13 cellular contexts compared by ENCODE assay signal in the genomic region with DNA sequence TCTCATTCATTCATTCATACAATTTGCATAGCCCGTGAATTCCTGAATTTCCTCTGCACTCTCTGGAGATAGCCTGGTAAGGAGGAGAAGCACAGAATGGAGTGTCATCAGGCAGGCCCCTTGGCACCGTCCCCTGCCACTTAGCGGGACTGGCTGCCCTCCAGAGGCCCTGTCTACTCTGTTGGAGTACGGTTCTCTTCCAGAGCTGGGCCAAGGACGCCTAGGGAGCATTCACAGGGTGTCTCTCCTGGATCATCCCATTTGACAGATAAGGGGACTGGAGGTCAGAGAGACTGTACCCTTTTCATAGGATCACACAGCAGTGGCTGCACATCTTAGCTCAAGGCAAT. TPM values are rescaled to one million over a fixed set of nuclear protein-coding genes. Genes with fewer than 3 reads are reported as not detected.
DNase-seq lines count a peak whose midpoint lies in the region; ATAC-seq, FAIRE-seq and TF ChIP-seq lines count a peak whose summit lies in the region.
"Had no signal": no experiment of that assay in that cellular context is flagged by ENCODE, and none has a peak within 500 bp of the region (broad histone marks: within the 10 kb centered on the region; RNA-seq: fewer than 3 reads in every experiment).

No MANE protein-coding gene starts in this region.

- H3K9me3 ChIP-seq in adrenal gland (replicated peaks in 1 of 3) = no peaks in the 10 kb centered on the region
- H3K9me3 ChIP-seq in HepG2 (ENCODE audit: low read length) = no peaks in the 10 kb centered on the region
- no peaks in the 10 kb centered on the region for H3K9me3 ChIP-seq in thyroid gland

- POLR2A ChIA-PET in activated CD4-positive, alpha-beta memory T cell treated with anti-CD3 and anti-CD28 coated beads, Interleukin-2, amount 10 ng/mL, durations not matched to agents 7 days and 5 days (lab: Charles Lee) = interaction anchor here (1.3 to 12.0 kb wide), 5 partner anchors 23 to 62 kb away, joined by 3 to 94 read pairs (median 3); a partner anchor contains a TSS
- POLR2A ChIA-PET in activated CD4-positive, alpha-beta memory T cell treated with anti-CD3 and anti-CD28 coated beads for 36 hours (lab: Charles Lee) = no interaction called here
- POLR2A ChIA-PET in HepG2 (lab: Yijun Ruan, JAX) = no interaction called here

- H3K27me3 Mint-ChIP-seq in activated CD4-positive, alpha-beta memory T cell treated with anti-CD3 and anti-CD28 coated beads, Interleukin-2, amount 10 ng/mL, durations not matched to agents 7 days and 5 days = no peaks in the 10 kb centered on the region
- no peaks in the 10 kb centered on the region for H3K27me3 Mint-ChIP-seq in activated CD4-positive, alpha-beta memory T cell treated with anti-CD3 and anti-CD28 coated beads for 36 hours
- H3K27me3 Mint-ChIP-seq: brain; naive thymus-derived CD4-positive, alpha-beta T cell had no signal

- H3K36me3 Mint-ChIP-seq in activated CD4-positive, alpha-beta memory T cell treated with anti-CD3 and anti-CD28 coated beads, Interleukin-2, amount 10 ng/mL, durations not matched to agents 7 days and 5 days (ENCODE audit: low read depth) = peaks cover 74% of the 10 kb centered on the region
- H3K36me3 Mint-ChIP-seq in activated CD4-positive, alpha-beta memory T cell treated with anti-CD3 and anti-CD28 coated beads for 36 hours = peaks cover 38% of the 10 kb centered on the region

- H3K4me2 ChIP-seq in HepG2 (ENCODE audit: low read depth, low read length) = no peak overlapping the region

- H3K27ac Mint-ChIP-seq in activated CD4-positive, alpha-beta memory T cell treated with anti-CD3 and anti-CD28 coated beads, Interleukin-2, amount 10 ng/mL, durations not matched to agents 7 days and 5 days = peak overlapping the region; percentile 88
- no peak overlapping the region for H3K27ac Mint-ChIP-seq in activated CD4-positive, alpha-beta memory T cell treated with anti-CD3 and anti-CD28 coated beads for 36 hours

- peaks cover 19% of the 10 kb centered on the region for H4K20me1 ChIP-seq in HepG2 (ENCODE audit: insufficient read depth, low read length)

- ATAC-seq in HepG2 (no peak), GM21360 (IDR thresholded peaks at IDR 0.05; ENCODE audit: unreplicated experiment) (no peak)
- ATAC-seq: naive thymus-derived CD4-positive, alpha-beta T cell; stimulated activated naive CD8-positive, alpha-beta T cell treated with anti-CD3 and anti-CD28 coated beads, Interleukin-15, Interleukin-2, amounts not matched to agents 100 U/mL and 50 U/mL, for 24 hours had no signal

- H3K4me1 ChIP-seq in adrenal gland (replicated peaks in 1 of 2) (peaks cover 37 to 66% of the 10 kb centered on the region in 2 donors), HepG2 (ENCODE audit: insufficient read depth, low read length) (peaks cover 5% of the 10 kb centered on the region), thyroid gland (peaks cover 53 to 57% of the 10 kb centered on the region in 2 donors)

- TF ChIP-seq EP300 in HepG2 (IDR thresholded peaks at IDR 0.05; ENCODE audit: low read depth in 2 of 2, low read length in 2 of 2) (no peak), HepG2 (CRISPR knock-in tag; IDR thresholded peaks at IDR 0.05; ENCODE audit: borderline replicate concordance) (no peak)

- H3K4me1 Mint-ChIP-seq in activated CD4-positive, alpha-beta memory T cell treated with anti-CD3 and anti-CD28 coated beads, Interleukin-2, amount 10 ng/mL, durations not matched to agents 7 days and 5 days = peaks cover 60% of the 10 kb centered on the region
- H3K4me1 Mint-ChIP-seq in activated CD4-positive, alpha-beta memory T cell treated with anti-CD3 and anti-CD28 coated beads for 36 hours (ENCODE audit: low read depth) = peaks cover 36% of the 10 kb centered on the region

- WGBS in adrenal gland, 4 donors = 18 to 37% (median 32%) methylated on average over 4 to 5 of the region's 5 CpGs
- 90% methylated on average over 4 of the region's 5 CpGs for WGBS in HepG2 (ENCODE audit: low lambda C conversion rate)
- WGBS in thyroid gland, 2 donors = 31 to 42% methylated on average over 2 to 5 of the region's 5 CpGs

- H3K36me3 ChIP-seq in adrenal gland (replicated peaks in 1 of 2) (peaks cover 0 to 47% of the 10 kb centered on the region in 2 donors), HepG2 (replicated peaks in 1 of 2; ENCODE audit: control insufficient read depth in 1 of 2, insufficient read depth in 2 of 2, low read length in 2 of 2) (peaks cover 49 to 83% of the 10 kb centered on the region in 2 experiments), thyroid gland (peaks cover 41 to 45% of the 10 kb centered on the region in 2 donors)

- CTCF ChIA-PET in activated CD4-positive, alpha-beta memory T cell treated with anti-CD3 and anti-CD28 coated beads, Interleukin-2, amount 10 ng/mL, durations not matched to agents 7 days and 5 days (lab: Charles Lee) = interaction anchor here (1.6 kb wide), 1 partner anchor 72 kb away, joined by 7 read pairs; no protein-coding TSS in a partner anchor
- CTCF ChIA-PET in activated CD4-positive, alpha-beta memory T cell treated with anti-CD3 and anti-CD28 coated beads for 36 hours (lab: Charles Lee) = interaction anchor here (0.5 kb wide), 1 partner anchor 406 kb away, joined by 3 read pairs; no protein-coding TSS in a partner anchor
- CTCF ChIA-PET in HepG2 (lab: Yijun Ruan, JAX; ENCODE audit: low intra/inter-chr PET ratio, low total read pairs) = no interaction called here

- H3K9ac ChIP-seq in HepG2 (ENCODE audit: insufficient read depth, low read depth, low read length) = no peak overlapping the region

- FAIRE-seq in HepG2 (lab: Jason Lieb, UNC) = no peak
- FAIRE-seq: G401.6 had no signal

- H3K27ac ChIP-seq in adrenal gland (peak overlapping the region; percentile 70 to 88 (median 81)), HepG2 (ENCODE audit: extremely low read length, insufficient read depth, low read length) (no peak overlapping the region), thyroid gland (peak overlapping the region in 2 of 3 donors; percentile 81 to 88)

- H3K4me3 ChIP-seq in adrenal gland = no peak overlapping the region
- no peak overlapping the region for H3K4me3 ChIP-seq in HepG2 (replicated peaks in 1 of 3; ENCODE audit: insufficient read depth in 1 of 3, low read depth in 2 of 3, low read length in 3 of 3)
- H3K4me3 ChIP-seq in thyroid gland (replicated peaks in 1 of 3) = no peak overlapping the region

- BruUV-seq in HepG2 (replicated peaks; lab: Mats Ljungman, UMichigan) = no TSS peak

- H3K27me3 ChIP-seq in adrenal gland (no peaks in the 10 kb centered on the region), HepG2 (ENCODE audit: control insufficient read depth in 1 of 2, insufficient read depth in 2 of 2, low read length in 2 of 2) (no peaks in the 10 kb centered on the region), thyroid gland (no peaks in the 10 kb centered on the region)

- TF ChIP-seq CTCF in adrenal gland (IDR thresholded peaks at IDR 0.05) (peak in 1 of 6 experiments; percentile 2), HepG2 (CRISPR knock-in tag; IDR thresholded peaks at IDR 0.05) (no peak), thyroid gland (IDR thresholded peaks at IDR 0.05) (no peak)

- TF ChIP-seq RAD21 in HepG2 (CRISPR knock-in tag; IDR thresholded peaks at IDR 0.05) = no peak

- intact Hi-C loops in activated CD4-positive, alpha-beta memory T cell treated with anti-CD3 and anti-CD28 coated beads for 36 hours (cut with micrococcal nuclease) = loop anchor here (10.0 kb wide), 1 partner anchor 49 kb away; a partner anchor contains a TSS
- intact Hi-C loops in adrenal gland (cut with DNase I) (loop anchor here in 1 of 2 donors (5.0 kb wide), 1 partner anchor 47 kb away; no protein-coding TSS in a partner anchor), HepG2 (cut with micrococcal nuclease; ENCODE audit: unreplicated experiment) (loop anchor here (10.0 kb wide), 1 partner anchor 49 kb away; a partner anchor contains a TSS), thyroid gland (cut with DNase I) (loop anchor here (5.0 kb wide), 1 partner anchor 42 kb away; no protein-coding TSS in a partner anchor)

- no peak overlapping the region for H3K4me3 Mint-ChIP-seq in activated CD4-positive, alpha-beta memory T cell treated with anti-CD3 and anti-CD28 coated beads, Interleukin-2, amount 10 ng/mL, durations not matched to agents 7 days and 5 days
- no peak overlapping the region for H3K4me3 Mint-ChIP-seq in activated CD4-positive, alpha-beta memory T cell treated with anti-CD3 and anti-CD28 coated beads for 36 hours
- H3K4me3 Mint-ChIP-seq: brain; naive thymus-derived CD4-positive, alpha-beta T cell had no signal

- TF ChIP-seq POLR2A in adrenal gland (IDR thresholded peaks at IDR 0.05) = no peak
- TF ChIP-seq POLR2A in HepG2 (IDR thresholded peaks at IDR 0.05; ENCODE audit: insufficient read depth in 1 of 2, low read depth in 2 of 2, low read length in 2 of 2) = no peak
- no peak for TF ChIP-seq POLR2A in thyroid gland (IDR thresholded peaks at IDR 0.05)

- no peak for DNase-seq in activated CD4-positive, alpha-beta memory T cell treated with anti-CD3 and anti-CD28 coated beads, Interleukin-2, amount 10 ng/mL, durations not matched to agents 7 days and 5 days
- DNase-seq in activated CD4-positive, alpha-beta memory T cell treated with anti-CD3 and anti-CD28 coated beads for 36 hours = no peak
- DNase-seq in adrenal gland = peak; percentile 86 to 96 (median 90)
- DNase-seq in HepG2 (ENCODE audit: low spot score) = no peak
- DNase-seq in thyroid gland = peak; percentile 61 to 68
- no peak for DNase-seq in NCI-H187 (lab: John Stamatoyannopoulos, UW)
- DNase-seq in HuH-7 (ENCODE audit: low spot score) = no peak
- DNase-seq: naive thymus-derived CD4-positive, alpha-beta T cell; NCI-H1436; stimulated activated naive CD8-positive, alpha-beta T cell treated with anti-CD3 and anti-CD28 coated beads, Interleukin-15, Interleukin-2, amounts not matched to agents 100 U/mL and 50 U/mL, for 24 hours had no signal

- H2AFZ ChIP-seq in HepG2 (ENCODE audit: low read length) = no peak overlapping the region

- peaks cover 8% of the 10 kb centered on the region for H3K9me3 Mint-ChIP-seq in activated CD4-positive, alpha-beta memory T cell treated with anti-CD3 and anti-CD28 coated beads, Interleukin-2, amount 10 ng/mL, durations not matched to agents 7 days and 5 days
- peaks cover 3% of the 10 kb centered on the region for H3K9me3 Mint-ChIP-seq in activated CD4-positive, alpha-beta memory T cell treated with anti-CD3 and anti-CD28 coated beads for 36 hours
- H3K9me3 Mint-ChIP-seq: brain had no signal

- H3K79me2 ChIP-seq in HepG2 (ENCODE audit: insufficient read depth, low read length) = peaks cover 11% of the 10 kb centered on the region

- in situ Hi-C loops in HepG2 (cut with HindIII; ENCODE audit: extremely low pct_ligation_motif_present, low pct_unique_long_range_greater_than_20kb) = no loop called here

RNA-seq across cellular contexts. Expression of a gene that starts 48.0 kb away (rescaled TPM):
- total RNA-seq in activated CD4-positive, alpha-beta memory T cell treated with anti-CD3 and anti-CD28 coated beads, Interleukin-2, amount 10 ng/mL, durations not matched to agents 7 days and 5 days = not detected
- not detected for total RNA-seq in activated CD4-positive, alpha-beta memory T cell treated with anti-CD3 and anti-CD28 coated beads for 36 hours
- total RNA-seq in adrenal gland (100 to 1,000 TPM in 2 of 8 donors, 10 to 100 TPM in 6; 10.0 to 117 (median 47.5) TPM), HepG2 (2016; rRNA removed; fragmentation: Illumina TruSeq; extraction: Trizol) (not detected in 2 replicates), thyroid gland (10 to 100 TPM in 1 of 4 donors, 1 to 10 TPM in 3; 1.2 to 10.6 (median 4.4) TPM)
- polyA plus RNA-seq in adrenal gland (1,000 to 10,000 TPM in 1 of 3 donors, 100 to 1,000 TPM in 1, 10 to 100 TPM in 1; 10.4 to 1,399 (median 244) TPM), HepG2 (2011; rRNA removed) (not detected in 2 replicates)
- total RNA-seq in HepG2 (2016; cell fraction: cytosol; rRNA removed; fragmentation: Illumina TruSeq; extraction: Trizol; ENCODE audit: low read depth) = not detected in 2 replicates
- total RNA-seq in HepG2 (2016; cell fraction: insoluble cytoplasmic fraction; rRNA removed; fragmentation: Illumina TruSeq; extraction: Trizol) = not detected in 2 replicates
- total RNA-seq in HepG2 (2016; cell fraction: membrane; rRNA removed; fragmentation: Illumina TruSeq; extraction: Trizol) = not detected in 2 replicates
- total RNA-seq in HepG2 (2016; cell fraction: nucleus; rRNA removed; fragmentation: Illumina TruSeq; extraction: Trizol) = not detected in 2 replicates
- polyA plus RNA-seq in HepG2 (2011; cell fraction: cytosol; rRNA removed) = not detected in 2 replicates
- polyA plus RNA-seq in HepG2 (2011; cell fraction: nucleus; rRNA removed) = 0.10 TPM in 1 of 2 replicates, not detected in the other
- polyA plus RNA-seq in HepG2 (2012) = not detected in 2 replicates
- polyA plus RNA-seq in HepG2 (2016; cell fraction: cytosol; fragmentation: Illumina TruSeq; extraction: Trizol; ENCODE audit: low read depth) = not detected in 2 replicates
- polyA plus RNA-seq in HepG2 (2016; cell fraction: insoluble cytoplasmic fraction; fragmentation: Illumina TruSeq; extraction: Trizol; ENCODE audit: low read depth) = not detected in 2 replicates
- polyA plus RNA-seq in HepG2 (2016; cell fraction: membrane; fragmentation: Illumina TruSeq; extraction: Trizol; ENCODE audit: low read depth) = not detected in 2 replicates
- not detected in 2 replicates for polyA plus RNA-seq in HepG2 (2016; cell fraction: nucleus; fragmentation: Illumina TruSeq; extraction: Trizol; ENCODE audit: insufficient read depth, low read depth)
- polyA minus RNA-seq in HepG2 (2011; rRNA and poly(A)+ RNA removed; ENCODE audit: low replicate concordance) = not detected in 2 replicates
- not detected in 2 replicates for polyA minus RNA-seq in HepG2 (2011; cell fraction: cytosol; rRNA and poly(A)+ RNA removed)
- not detected in 2 replicates for polyA minus RNA-seq in HepG2 (2011; cell fraction: nucleus; rRNA and poly(A)+ RNA removed)
- total RNA-seq: naive thymus-derived CD4-positive, alpha-beta T cell had no signal
- polyA plus RNA-seq: naive thymus-derived CD4-positive, alpha-beta T cell had no signal

RNA-seq across cellular contexts. Expression of a gene that starts 51.0 kb away (rescaled TPM):
- 10 to 100 TPM; 55.0 to 56.7 TPM for total RNA-seq in activated CD4-positive, alpha-beta memory T cell treated with anti-CD3 and anti-CD28 coated beads, Interleukin-2, amount 10 ng/mL, durations not matched to agents 7 days and 5 days
- 10 to 100 TPM; 44.3 to 49.9 TPM for total RNA-seq in activated CD4-positive, alpha-beta memory T cell treated with anti-CD3 and anti-CD28 coated beads for 36 hours
- total RNA-seq in adrenal gland = 10 to 100 TPM; 33.2 to 77.0 (median 65.9) TPM
- 100 to 1,000 TPM in 2 of 3 donors, 10 to 100 TPM in 1; 72.0 to 145 (median 122) TPM for polyA plus RNA-seq in adrenal gland
- total RNA-seq in HepG2 (2016; rRNA removed; fragmentation: Illumina TruSeq; extraction: Trizol) = 49.5 and 55.2 TPM in 2 replicates
- total RNA-seq in HepG2 (2016; cell fraction: cytosol; rRNA removed; fragmentation: Illumina TruSeq; extraction: Trizol; ENCODE audit: low read depth) = 28.7 and 32.4 TPM in 2 replicates
- 52.2 and 56.9 TPM in 2 replicates for total RNA-seq in HepG2 (2016; cell fraction: insoluble cytoplasmic fraction; rRNA removed; fragmentation: Illumina TruSeq; extraction: Trizol)
- 27.1 and 29.7 TPM in 2 replicates for total RNA-seq in HepG2 (2016; cell fraction: membrane; rRNA removed; fragmentation: Illumina TruSeq; extraction: Trizol)
- 28.6 and 32.0 TPM in 2 replicates for total RNA-seq in HepG2 (2016; cell fraction: nucleus; rRNA removed; fragmentation: Illumina TruSeq; extraction: Trizol)
- 28.9 and 30.1 TPM in 2 replicates for polyA plus RNA-seq in HepG2 (2011; rRNA removed)
- polyA plus RNA-seq in HepG2 (2011; cell fraction: cytosol; rRNA removed) = 32.7 and 35.6 TPM in 2 replicates
- polyA plus RNA-seq in HepG2 (2011; cell fraction: nucleus; rRNA removed) = 40.0 and 40.6 TPM in 2 replicates
- 26.3 and 31.7 TPM in 2 replicates for polyA plus RNA-seq in HepG2 (2012)
- 14.7 and 15.4 TPM in 2 replicates for polyA plus RNA-seq in HepG2 (2016; cell fraction: cytosol; fragmentation: Illumina TruSeq; extraction: Trizol; ENCODE audit: low read depth)
- polyA plus RNA-seq in HepG2 (2016; cell fraction: insoluble cytoplasmic fraction; fragmentation: Illumina TruSeq; extraction: Trizol; ENCODE audit: low read depth) = 73.4 and 79.9 TPM in 2 replicates
- polyA plus RNA-seq in HepG2 (2016; cell fraction: membrane; fragmentation: Illumina TruSeq; extraction: Trizol; ENCODE audit: low read depth) = 18.7 and 18.8 TPM in 2 replicates
- 55.2 TPM in 2 replicates for polyA plus RNA-seq in HepG2 (2016; cell fraction: nucleus; fragmentation: Illumina TruSeq; extraction: Trizol; ENCODE audit: insufficient read depth, low read depth)
- 53.2 and 59.2 TPM in 2 replicates for polyA minus RNA-seq in HepG2 (2011; rRNA and poly(A)+ RNA removed; ENCODE audit: low replicate concordance)
- polyA minus RNA-seq in HepG2 (2011; cell fraction: cytosol; rRNA and poly(A)+ RNA removed) = 9.3 and 12.2 TPM in 2 replicates
- 41.3 and 55.9 TPM in 2 replicates for polyA minus RNA-seq in HepG2 (2011; cell fraction: nucleus; rRNA and poly(A)+ RNA removed)
- 10 to 100 TPM; 43.2 to 60.6 (median 51.8) TPM for total RNA-seq in thyroid gland

RNA-seq across cellular contexts. Expression of a gene that starts 53.9 kb away (rescaled TPM):
- 100 to 1,000 TPM; 254 to 267 TPM for total RNA-seq in activated CD4-positive, alpha-beta memory T cell treated with anti-CD3 and anti-CD28 coated beads, Interleukin-2, amount 10 ng/mL, durations not matched to agents 7 days and 5 days
- 100 to 1,000 TPM; 114 to 117 TPM for total RNA-seq in activated CD4-positive, alpha-beta memory T cell treated with anti-CD3 and anti-CD28 coated beads for 36 hours
- total RNA-seq in adrenal gland (10 to 100 TPM; 17.5 to 47.1 (median 29.0) TPM), HepG2 (2016; rRNA removed; fragmentation: Illumina TruSeq; extraction: Trizol) (6.0 and 9.7 TPM in 2 replicates), thyroid gland (10 to 100 TPM; 19.4 to 38.6 (median 27.5) TPM)
- polyA plus RNA-seq in adrenal gland (100 to 1,000 TPM in 1 of 3 donors, 10 to 100 TPM in 2; 20.8 to 154 (median 71.6) TPM), HepG2 (2011; rRNA removed) (12.4 and 15.8 TPM in 2 replicates)
- 1.8 and 2.7 TPM in 2 replicates for total RNA-seq in HepG2 (2016; cell fraction: cytosol; rRNA removed; fragmentation: Illumina TruSeq; extraction: Trizol; ENCODE audit: low read depth)
- 6.0 and 8.3 TPM in 2 replicates for total RNA-seq in HepG2 (2016; cell fraction: insoluble cytoplasmic fraction; rRNA removed; fragmentation: Illumina TruSeq; extraction: Trizol)
- 4.1 and 4.3 TPM in 2 replicates for total RNA-seq in HepG2 (2016; cell fraction: membrane; rRNA removed; fragmentation: Illumina TruSeq; extraction: Trizol)
- total RNA-seq in HepG2 (2016; cell fraction: nucleus; rRNA removed; fragmentation: Illumina TruSeq; extraction: Trizol) = 14.8 and 19.9 TPM in 2 replicates
- 3.6 and 4.9 TPM in 2 replicates for polyA plus RNA-seq in HepG2 (2011; cell fraction: cytosol; rRNA removed)
- polyA plus RNA-seq in HepG2 (2011; cell fraction: nucleus; rRNA removed) = 222 and 246 TPM in 2 replicates
- 7.9 and 16.7 TPM in 2 replicates for polyA plus RNA-seq in HepG2 (2012)
- polyA plus RNA-seq in HepG2 (2016; cell fraction: cytosol; fragmentation: Illumina TruSeq; extraction: Trizol; ENCODE audit: low read depth) = 0.67 and 0.80 TPM in 2 replicates
- 6.4 and 7.7 TPM in 2 replicates for polyA plus RNA-seq in HepG2 (2016; cell fraction: insoluble cytoplasmic fraction; fragmentation: Illumina TruSeq; extraction: Trizol; ENCODE audit: low read depth)
- 1.5 and 1.8 TPM in 2 replicates for polyA plus RNA-seq in HepG2 (2016; cell fraction: membrane; fragmentation: Illumina TruSeq; extraction: Trizol; ENCODE audit: low read depth)
- 69.9 and 76.5 TPM in 2 replicates for polyA plus RNA-seq in HepG2 (2016; cell fraction: nucleus; fragmentation: Illumina TruSeq; extraction: Trizol; ENCODE audit: insufficient read depth, low read depth)
- 8.9 and 19.6 TPM in 2 replicates for polyA minus RNA-seq in HepG2 (2011; rRNA and poly(A)+ RNA removed; ENCODE audit: low replicate concordance)
- 2.9 and 3.9 TPM in 2 replicates for polyA minus RNA-seq in HepG2 (2011; cell fraction: cytosol; rRNA and poly(A)+ RNA removed)
- polyA minus RNA-seq in HepG2 (2011; cell fraction: nucleus; rRNA and poly(A)+ RNA removed) = 18.7 and 21.3 TPM in 2 replicates

Comparison
In these comparisons a context has a peak if more than half of its experiments do, and no peak if none do; other contexts are left out.
1. DNase-seq: peak in adrenal gland (7 of 7) and thyroid gland (2 of 2); none in activated CD4-positive, alpha-beta memory T cell treated with anti-CD3 and anti-CD28 coated beads, Interleukin-2, amount 10 ng/mL, durations not matched to agents 7 days and 5 days (single experiment), activated CD4-positive, alpha-beta memory T cell treated with anti-CD3 and anti-CD28 coated beads for 36 hours (single experiment), HepG2 (single experiment), NCI-H187 (0 of 2) and HuH-7 (single experiment).